ENCODE assay signal across 10 cellular contexts in the genomic region with DNA sequence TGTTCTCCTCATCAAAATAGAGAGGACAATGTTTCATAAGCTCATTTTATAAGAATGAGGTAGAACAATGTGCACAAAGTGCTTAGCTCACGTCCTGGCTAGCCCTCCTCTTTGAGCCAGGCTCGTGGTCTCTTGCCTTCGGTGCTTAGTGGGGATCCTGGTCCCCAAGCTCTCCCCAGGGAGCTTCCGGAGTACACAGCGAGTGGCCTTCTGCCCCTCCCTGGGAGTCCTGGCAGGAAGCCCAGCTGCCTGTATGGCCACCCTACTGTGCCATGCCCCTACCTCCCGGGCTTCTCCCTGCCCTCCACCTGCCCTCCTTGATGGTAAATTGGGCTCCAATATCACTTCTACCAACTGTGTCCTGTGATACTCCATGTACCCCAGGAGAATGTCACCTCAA. TPM values are rescaled to one million over a fixed set of nuclear protein-coding genes. Genes with fewer than 3 reads are reported as not detected.
DNase-seq lines count a peak whose midpoint lies in the region; ATAC-seq, FAIRE-seq and TF ChIP-seq lines count a peak whose summit lies in the region.
"Had no signal": no experiment of that assay in that cellular context is flagged by ENCODE, and none has a peak within 500 bp of the region (broad histone marks: within the 10 kb centered on the region; RNA-seq: fewer than 3 reads in every experiment).

No MANE protein-coding gene starts in this region.

- H3K4me3 ChIP-seq in mucosa of rectum (ENCODE audit: low read length in 2 of 2), result peak overlapping the region; percentile 34 to 66

- H3K36me3 Mint-ChIP-seq in activated CD8-positive, alpha-beta T cell treated with anti-CD3 and anti-CD28 coated beads, Interleukin-2, amount 10 ng/mL, durations not matched to agents 7 days and 5 days (ENCODE audit: low read depth), result peaks cover 85% of the 10 kb centered on the region

- H3K27me3 ChIP-seq in mucosa of rectum (ENCODE audit: control insufficient read depth in 2 of 2, insufficient read depth in 2 of 2, low read length in 2 of 2), result no peaks in the 10 kb centered on the region

- H3K27me3 Mint-ChIP-seq in activated CD8-positive, alpha-beta T cell treated with anti-CD3 and anti-CD28 coated beads, Interleukin-2, amount 10 ng/mL, durations not matched to agents 7 days and 5 days (ENCODE audit: low read depth), result no peaks in the 10 kb centered on the region

- peak; percentile 38; the same call in 1 of the 2 replicates for TF ChIP-seq POLR2A in GM12892 (IDR thresholded peaks at IDR 0.05; ENCODE audit: low read depth, low read length)
- no peak for TF ChIP-seq POLR2A in GM18505 (IDR thresholded peaks at IDR 0.05; ENCODE audit: borderline replicate concordance, extremely low read depth, insufficient read depth, insufficient read length)

- peaks cover 3 to 26% of the 10 kb centered on the region in 2 donors for H3K4me1 ChIP-seq in mucosa of rectum (ENCODE audit: control insufficient read depth in 2 of 2, insufficient read depth in 2 of 2, low read length in 2 of 2)

- peak overlapping the region; percentile 19 to 73 for H3K27ac ChIP-seq in mucosa of rectum (ENCODE audit: low read depth in 2 of 2, low read length in 2 of 2)

- no peak for ATAC-seq in activated CD8-positive, alpha-beta T cell treated with anti-CD3 and anti-CD28 coated beads, Interleukin-2, amount 10 ng/mL, durations not matched to agents 7 days and 5 days
- ATAC-seq in GM18520 (IDR thresholded peaks at IDR 0.05; ENCODE audit: unreplicated experiment), result no peak
- no peak for ATAC-seq in GM18505 (IDR thresholded peaks at IDR 0.05; ENCODE audit: unreplicated experiment)

- CTCF ChIA-PET in activated CD8-positive, alpha-beta T cell treated with anti-CD3 and anti-CD28 coated beads, Interleukin-2, amount 10 ng/mL, durations not matched to agents 7 days and 5 days (lab: Charles Lee), result interaction anchor here (1.0 to 4.6 kb wide), 4 partner anchors 18 to 158 kb away, joined by 3 to 42 read pairs (median 8); partner anchors contain the start of gene CCM2

- POLR2A ChIA-PET in activated CD8-positive, alpha-beta T cell treated with anti-CD3 and anti-CD28 coated beads, Interleukin-2, amount 10 ng/mL, durations not matched to agents 7 days and 5 days (lab: Charles Lee), result interaction anchor here (0.6 to 13.9 kb wide), 16 partner anchors 8 to 359 kb away, joined by 3 to 234 read pairs (median 8); partner anchors contain the start of genes CCM2, H2AZ2, PURB and TBRG4

- FAIRE-seq in GM12892 (lab: Jason Lieb, UNC), result no peak
- FAIRE-seq: endometrium had no signal

- H3K4me3 Mint-ChIP-seq in activated CD8-positive, alpha-beta T cell treated with anti-CD3 and anti-CD28 coated beads, Interleukin-2, amount 10 ng/mL, durations not matched to agents 7 days and 5 days, result peak overlapping the region; percentile 95

- peak overlapping the region in 1 of 2 donors; percentile 52 for H3K9ac ChIP-seq in mucosa of rectum (ENCODE audit: low read depth in 1 of 2, low read length in 2 of 2)

- H3K4me1 Mint-ChIP-seq in activated CD8-positive, alpha-beta T cell treated with anti-CD3 and anti-CD28 coated beads, Interleukin-2, amount 10 ng/mL, durations not matched to agents 7 days and 5 days (ENCODE audit: low read depth), result peaks cover 75% of the 10 kb centered on the region

- DNase-seq in CD1c-positive myeloid dendritic cell (ENCODE audit: extremely low spot score) (peak; percentile 31), GM12892 (ENCODE audit: insufficient read length) (no peak), ureter (ENCODE audit: low spot score) (no peak)
- DNase-seq in activated CD8-positive, alpha-beta T cell treated with anti-CD3 and anti-CD28 coated beads, Interleukin-2, amount 10 ng/mL, durations not matched to agents 7 days and 5 days, result peak; percentile 43
- no peak for DNase-seq in NK-92 treated with Interleukin-12 subunit alpha and Interleukin-12 subunit beta, amount 100 ng/mL, for 24 hours (lab: John Stamatoyannopoulos, UW)
- DNase-seq: kidney glomerular epithelial cell had no signal

- H3K36me3 ChIP-seq in mucosa of rectum (ENCODE audit: control insufficient read depth in 2 of 2, insufficient read depth in 2 of 2, low read length in 2 of 2), result peaks cover 4 to 19% of the 10 kb centered on the region in 2 donors

- H3K27ac Mint-ChIP-seq in activated CD8-positive, alpha-beta T cell treated with anti-CD3 and anti-CD28 coated beads, Interleukin-2, amount 10 ng/mL, durations not matched to agents 7 days and 5 days, result peak overlapping the region; percentile 98

- H3K9me3 Mint-ChIP-seq in activated CD8-positive, alpha-beta T cell treated with anti-CD3 and anti-CD28 coated beads, Interleukin-2, amount 10 ng/mL, durations not matched to agents 7 days and 5 days (ENCODE audit: insufficient read depth), result no peaks in the 10 kb centered on the region

- H3K9me3 ChIP-seq in mucosa of rectum (ENCODE audit: control insufficient read depth in 2 of 2, low read length in 2 of 2), result no peaks in the 10 kb centered on the region

RNA-seq across cellular contexts. Expression of gene MYO1G, which starts 0.9 kb away (rescaled TPM):
- polyA plus RNA-seq in GM12892 (2012; ENCODE audit: missing spikeins), result 137 TPM
- total RNA-seq in activated CD8-positive, alpha-beta T cell treated with anti-CD3 and anti-CD28 coated beads, Interleukin-2, amount 10 ng/mL, durations not matched to agents 7 days and 5 days, result 100 to 1,000 TPM; 435 to 453 TPM
- total RNA-seq in ureter, result 6.0 TPM

RNA-seq across cellular contexts. Expression of gene CCM2, which starts 22.0 kb away (rescaled TPM):
- polyA plus RNA-seq in GM12892 (2012; ENCODE audit: missing spikeins), result 37.2 TPM
- total RNA-seq in activated CD8-positive, alpha-beta T cell treated with anti-CD3 and anti-CD28 coated beads, Interleukin-2, amount 10 ng/mL, durations not matched to agents 7 days and 5 days, result 10 to 100 TPM; 99.6 to 99.9 TPM
- total RNA-seq in ureter, result 31.1 TPM

Comparison
In these comparisons a context has a peak if more than half of its experiments do, and no peak if none do; other contexts are left out.
1. DNase-seq: peak in CD1c-positive myeloid dendritic cell (single experiment) and activated CD8-positive, alpha-beta T cell treated with anti-CD3 and anti-CD28 coated beads, Interleukin-2, amount 10 ng/mL, durations not matched to agents 7 days and 5 days (single experiment); none in GM12892 (single experiment), NK-92 treated with Interleukin-12 subunit alpha and Interleukin-12 subunit beta, amount 100 ng/mL, for 24 hours (single experiment) and ureter (single experiment).
2. RNA of gene MYO1G, which starts 0.9 kb away (total RNA-seq): 435 to 453 TPM in activated CD8-positive, alpha-beta T cell treated with anti-CD3 and anti-CD28 coated beads, Interleukin-2, amount 10 ng/mL, durations not matched to agents 7 days and 5 days; 6.0 TPM in ureter (single experiment); every median in the first group is over 10 times any median in the second.